ENCODE assay signal across 20 cellular contexts in the genomic region with DNA sequence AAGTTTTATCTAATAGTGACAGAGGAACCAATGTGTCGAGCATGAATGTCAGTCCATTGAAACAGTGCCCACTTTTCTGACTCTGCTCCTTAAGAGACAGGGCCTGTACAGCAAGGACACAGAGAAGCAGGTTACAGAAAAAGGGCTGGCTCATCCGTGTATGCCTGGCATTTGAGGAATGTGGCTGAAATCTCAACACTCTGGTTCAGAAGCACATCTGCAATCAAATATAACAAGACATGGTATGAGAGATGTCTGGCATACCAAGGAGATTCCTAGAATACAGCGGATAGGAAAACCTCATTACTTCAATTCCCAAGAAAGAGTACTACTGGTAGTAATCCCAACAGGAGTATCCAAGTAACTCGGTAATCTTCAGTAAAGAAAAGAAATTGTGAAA. TPM values are rescaled to one million over a fixed set of nuclear protein-coding genes. Genes with fewer than 3 reads are reported as not detected.
A peak's percentile ranks its signal among the peaks of the same experiment; 100 is the strongest.
DNase-seq lines count a peak whose midpoint lies in the region; ATAC-seq and TF ChIP-seq lines count a peak whose summit lies in the region.
"Had no signal": no experiment of that assay in that cellular context is flagged by ENCODE, and none has a peak within 500 bp of the region (broad histone marks: within the 10 kb centered on the region; RNA-seq: fewer than 3 reads in every experiment).

No MANE protein-coding gene starts in this region.

- CTCF ChIA-PET in IMR-90 (lab: Yijun Ruan, JAX) = no interaction called here

- in situ Hi-C loops in IMR-90 (cut with MboI; ENCODE audit: low sequenced_read_pairs) = no loop called here

- H3K4me1 ChIP-seq in IMR-90 (ENCODE audit: control insufficient read depth, insufficient read depth, low read length) = no peaks in the 10 kb centered on the region
- H3K4me1 ChIP-seq in adipocyte (ENCODE audit: control insufficient read depth, insufficient read depth, low read length) = peaks cover 13% of the 10 kb centered on the region
- peaks cover 6% of the 10 kb centered on the region for H3K4me1 ChIP-seq in mesenchymal stem cell (ENCODE audit: control insufficient read depth, insufficient read depth, low read depth, low read length)
- H3K4me1 ChIP-seq in Peyer's patch = peaks cover 0 to 4% (median 0%) of the 10 kb centered on the region in 4 donors
- H3K4me1 ChIP-seq: colonic mucosa had no signal

- WGBS in IMR-90 (ENCODE audit: extremely low coverage in 2 of 2, insufficient read length in 1 of 2), 2 experiments = 25% methylated on average over 1 of the region's 4 CpGs; no CpG with 5 or more reads in 1 of the 2 experiments
- 47% methylated on average over 2 of the region's 4 CpGs for WGBS in mesenchymal stem cell

- H3K4me2 ChIP-seq in IMR-90 (ENCODE audit: low read depth, low read length) (no peak overlapping the region), mesenchymal stem cell (ENCODE audit: low read length, poor library complexity, severe bottlenecking) (no peak overlapping the region)
- H3K4me2 ChIP-seq: smooth muscle cell had no signal

- no peak overlapping the region for H2BK15ac ChIP-seq in IMR-90 (ENCODE audit: low read depth, low read length)
- H2BK15ac ChIP-seq in mesenchymal stem cell (ENCODE audit: low read depth, poor library complexity, severe bottlenecking) = no peak overlapping the region

- no TSS peak for BruUV-seq in IMR-90 (replicated peaks; lab: Mats Ljungman, UMichigan)

- H2AK5ac ChIP-seq in IMR-90 (ENCODE audit: low read depth, low read length) = no peak overlapping the region
- no peak overlapping the region for H2AK5ac ChIP-seq in mesenchymal stem cell (ENCODE audit: low read length, severe bottlenecking)

- intact Hi-C loops in IMR-90 (cut with micrococcal nuclease) = no loop called here

- ATAC-seq in IMR-90 (ENCODE audit: low read depth) = peak; percentile 24; the same call in 1 of the 2 replicates
- ATAC-seq: activated CD4-positive, alpha-beta T cell treated with anti-CD3 and anti-CD28 coated beads for 36 hours; GM12878 had no signal

- H3K9ac ChIP-seq in IMR-90 (ENCODE audit: low read depth, low read length) (no peak overlapping the region), adipocyte (ENCODE audit: low read length) (no peak overlapping the region), mesenchymal stem cell (ENCODE audit: low read length) (no peak overlapping the region)

- POLR2A ChIA-PET in IMR-90 (lab: Charles Lee; ENCODE audit: unreplicated experiment) = no interaction called here

- dilution Hi-C loops in IMR-90 (cut with HindIII; ENCODE audit: low sequenced_read_pairs, unreplicated experiment) = no loop called here

- H3K27ac ChIP-seq in IMR-90 (ENCODE audit: insufficient read depth, low read length) = no peak overlapping the region
- H3K27ac ChIP-seq in mesenchymal stem cell (ENCODE audit: low read length, poor library complexity, severe bottlenecking) = peak overlapping the region; percentile 59
- H3K27ac ChIP-seq in Peyer's patch = no peak overlapping the region
- H3K27ac ChIP-seq: colonic mucosa, left ventricle myocardium inferior, transverse colon had no signal

- H3K4me3 ChIP-seq in IMR-90 (ENCODE audit: insufficient read depth, low read depth, low read length) = no peak overlapping the region
- no peak overlapping the region for H3K4me3 ChIP-seq in adipocyte (ENCODE audit: low read length)
- no peak overlapping the region for H3K4me3 ChIP-seq in mesenchymal stem cell (ENCODE audit: insufficient read depth in 1 of 2, low read depth in 1 of 2, low read length in 2 of 2)
- H3K4me3 ChIP-seq in Peyer's patch = no peak overlapping the region
- H3K4me3 ChIP-seq: colonic mucosa, GM12878, left ventricle myocardium inferior, smooth muscle cell, transverse colon had no signal

- H3K18ac ChIP-seq in IMR-90 (ENCODE audit: low read depth, low read length) = no peak overlapping the region
- no peak overlapping the region for H3K18ac ChIP-seq in mesenchymal stem cell (ENCODE audit: low read depth in 1 of 2, low read length in 2 of 2)

- H4K8ac ChIP-seq in IMR-90 (ENCODE audit: low read depth in 2 of 2, low read length in 2 of 2) (no peak overlapping the region), mesenchymal stem cell (ENCODE audit: low read length) (no peak overlapping the region)

- no peak overlapping the region for H3K4ac ChIP-seq in IMR-90 (ENCODE audit: low read depth, low read length)
- no peak overlapping the region for H3K4ac ChIP-seq in mesenchymal stem cell (ENCODE audit: low read depth in 1 of 2, low read length in 2 of 2)

- H3K36me3 ChIP-seq in IMR-90 (ENCODE audit: control insufficient read depth, insufficient read depth, low read length) (no peaks in the 10 kb centered on the region), adipocyte (ENCODE audit: control insufficient read depth, insufficient read depth, low read length, severe bottlenecking) (no peaks in the 10 kb centered on the region), mesenchymal stem cell (ENCODE audit: control insufficient read depth in 1 of 2, insufficient read depth in 2 of 2, low read depth in 1 of 2, low read length in 2 of 2) (no peaks in the 10 kb centered on the region), Peyer's patch (no peaks in the 10 kb centered on the region)
- H3K36me3 ChIP-seq: colonic mucosa, left ventricle myocardium inferior, transverse colon had no signal

- no peaks in the 10 kb centered on the region for H4K20me1 ChIP-seq in IMR-90 (ENCODE audit: insufficient read depth, low read length)

- no peak overlapping the region for H4K5ac ChIP-seq in IMR-90 (ENCODE audit: low read depth, low read length)

- H3K56ac ChIP-seq in IMR-90 (ENCODE audit: extremely low read depth, insufficient read depth, low read length) = no peak overlapping the region

- no peak for TF ChIP-seq RAD21 in IMR-90 (IDR thresholded peaks at IDR 0.05; ENCODE audit: low read length)

- H4K91ac ChIP-seq in IMR-90 (ENCODE audit: insufficient read depth, low read depth, low read length) = no peak overlapping the region
- H4K91ac ChIP-seq in mesenchymal stem cell (ENCODE audit: low read length) = no peak overlapping the region

- H3K9me1 ChIP-seq in IMR-90 (ENCODE audit: insufficient read depth, low read length) = no peaks in the 10 kb centered on the region

- no peak overlapping the region for H2BK12ac ChIP-seq in mesenchymal stem cell (ENCODE audit: low read length in 2 of 2)

- H3K27me3 ChIP-seq in IMR-90 (ENCODE audit: control insufficient read depth, insufficient read depth, low read length) (peaks cover 27% of the 10 kb centered on the region), adipocyte (replicated peaks; ENCODE audit: control insufficient read depth, insufficient read depth, low read length) (peaks cover 4% of the 10 kb centered on the region), mesenchymal stem cell (ENCODE audit: control insufficient read depth in 1 of 2, insufficient read depth in 1 of 2, low read length in 2 of 2) (peaks cover 0 to 4% of the 10 kb centered on the region in 2 experiments), Peyer's patch (no peaks in the 10 kb centered on the region)
- H3K27me3 ChIP-seq: colonic mucosa, transverse colon had no signal

- H2BK120ac ChIP-seq in IMR-90 (ENCODE audit: low read depth, low read length) = no peak overlapping the region
- no peak overlapping the region for H2BK120ac ChIP-seq in mesenchymal stem cell (ENCODE audit: low read depth, low read length)

- no peak overlapping the region for H2AFZ ChIP-seq in IMR-90 (replicated peaks; ENCODE audit: low read length, poor library complexity)
- no peak overlapping the region for H2AFZ ChIP-seq in mesenchymal stem cell (ENCODE audit: low read depth, low read length)

- no peak overlapping the region for H2AK9ac ChIP-seq in IMR-90 (replicated peaks; ENCODE audit: low read depth, low read length, poor library complexity)

- H3K79me1 ChIP-seq in IMR-90 (ENCODE audit: low read depth in 1 of 2, low read length in 2 of 2) (no peaks in the 10 kb centered on the region), mesenchymal stem cell (replicated peaks; ENCODE audit: low read length, poor library complexity, severe bottlenecking) (no peaks in the 10 kb centered on the region)

- H3K14ac ChIP-seq in IMR-90 (replicated peaks; ENCODE audit: low read depth, low read length) (no peak overlapping the region), mesenchymal stem cell (ENCODE audit: low read length in 2 of 2) (no peak overlapping the region)

- H3K23ac ChIP-seq in IMR-90 (ENCODE audit: low read depth, low read length) (no peak overlapping the region), mesenchymal stem cell (ENCODE audit: low read length in 2 of 2) (no peak overlapping the region)

- H3K9me3 ChIP-seq in IMR-90 (ENCODE audit: control insufficient read depth, insufficient read depth, low read length) (peaks cover 6% of the 10 kb centered on the region), adipocyte (ENCODE audit: control insufficient read depth, low read length) (peaks cover 8% of the 10 kb centered on the region), mesenchymal stem cell (ENCODE audit: control insufficient read depth, low read length) (peaks cover 10% of the 10 kb centered on the region), Peyer's patch (peaks cover 0 to 10% (median 5%) of the 10 kb centered on the region in 4 donors)

- H2BK5ac ChIP-seq in IMR-90 (ENCODE audit: low read depth, low read length, poor library complexity, severe bottlenecking) (no peak overlapping the region), mesenchymal stem cell (ENCODE audit: low read depth, low read length, poor library complexity, severe bottlenecking) (no peak overlapping the region)

- no peak for TF ChIP-seq CTCF in IMR-90 (conservative IDR thresholded peaks at IDR 0.05; ENCODE audit: low read depth, low read length)
- TF ChIP-seq CTCF in GM10266 (IDR thresholded peaks at IDR 0.05; ENCODE audit: control insufficient read depth, insufficient read depth, low read depth, missing control alignments) = no peak
- TF ChIP-seq CTCF in Peyer's patch (IDR thresholded peaks at IDR 0.05) = no peak

- TF ChIP-seq POLR2A in IMR-90 (IDR thresholded peaks at IDR 0.05; ENCODE audit: low read depth, low read length) (no peak), Peyer's patch (IDR thresholded peaks at IDR 0.05) (no peak)

- DNase-seq in A172 (ENCODE audit: low spot score) (peak; percentile 66), IMR-90 (no peak), adipocyte (ENCODE audit: low read depth) (peak; percentile 12), mesenchymal stem cell (no peak), NCI-H1105 treated with DMSO at 0.1 percent for 48 hours (lab: John Stamatoyannopoulos, UW) (no peak), GM10266 (ENCODE audit: extremely low spot score) (no peak), MV-4-11 (lab: John Stamatoyannopoulos, UW) (no peak), Peyer's patch (no peak)
- DNase-seq: activated CD4-positive, alpha-beta T cell treated with anti-CD3 and anti-CD28 coated beads for 36 hours; colonic mucosa; DMS153; H9; left ventricle myocardium inferior; NCI-H1105; NCI-H2081 treated with DMSO at 0.1 percent for 48 hours; NCI-H510A; stimulated activated CD4-positive, alpha-beta T cell treated with anti-CD3 and anti-CD28 coated beads, Interleukin-4, amount 100 ng/mL, for 1 hour; transverse colon had no signal

- no peak overlapping the region for H2BK20ac ChIP-seq in IMR-90 (ENCODE audit: low read depth, low read length)

RNA-seq across cellular contexts. Expression of a gene that starts 5.9 kb away (rescaled TPM):
- total RNA-seq in A172 (2014; rRNA removed; shearing (Covaris generic)) = 15.8 and 18.0 TPM in 2 replicates
- total RNA-seq in IMR-90 (2012; rRNA removed) = 3.4 and 4.4 TPM in 2 replicates
- 1.4 and 1.6 TPM in 2 replicates for polyA plus RNA-seq in IMR-90 (2012; rRNA removed)
- 0.33 and 0.35 TPM in 2 replicates for polyA plus RNA-seq in IMR-90 (2012; cell fraction: cytosol; rRNA removed)
- 0.21 and 1.7 TPM in 2 replicates for polyA plus RNA-seq in IMR-90 (2012; cell fraction: nucleus; rRNA removed; ENCODE audit: low replicate concordance)
- 10.6 TPM for polyA plus RNA-seq in mesenchymal stem cell (2013, experiment 1 of 2)
- 10.8 TPM for polyA plus RNA-seq in mesenchymal stem cell (2013, experiment 2 of 2)
- total RNA-seq in Peyer's patch = 10 to 100 TPM; 15.7 to 66.2 (median 42.2) TPM

Comparison
In these comparisons a context has a peak if more than half of its experiments do, and no peak if none do; other contexts are left out.
1. DNase-seq: peak in A172 (single experiment) and adipocyte (single experiment); none in IMR-90 (single experiment), mesenchymal stem cell (single experiment), NCI-H1105 treated with DMSO at 0.1 percent for 48 hours (single experiment), GM10266 (single experiment), MV-4-11 (single experiment) and Peyer's patch (0 of 3).